ENCODE assay signal across 11 cellular contexts in genomic region chr15:57079907-57080750, GRCh38.
A peak's percentile ranks its signal among the peaks of the same experiment; 100 is the strongest.
DNase-seq lines count a peak whose midpoint lies in the region; ATAC-seq, FAIRE-seq and TF ChIP-seq lines count a peak whose summit lies in the region.
"Had no signal": no experiment of that assay in that cellular context is flagged by ENCODE, and none has a peak within 500 bp of the region (broad histone marks: within the 10 kb centered on the region; RNA-seq: fewer than 3 reads in every experiment).

No MANE protein-coding gene starts in this region.

- H3K9me3 Mint-ChIP-seq in GM23338 (no peaks in the 10 kb centered on the region), progenitor cell of endocrine pancreas (ENCODE audit: low read depth) (no peaks in the 10 kb centered on the region), glutamatergic neuron (ENCODE audit: unreplicated experiment) (peaks cover 3% of the 10 kb centered on the region)

- H3K9me2 ChIP-seq in GM23338 (ENCODE audit: insufficient read depth) = no peaks in the 10 kb centered on the region

- no peaks in the 10 kb centered on the region for H3K27me3 Mint-ChIP-seq in GM23338 (ENCODE audit: insufficient read depth, low read depth, poor library complexity)
- H3K27me3 Mint-ChIP-seq in progenitor cell of endocrine pancreas = no peaks in the 10 kb centered on the region
- no peaks in the 10 kb centered on the region for H3K27me3 Mint-ChIP-seq in glutamatergic neuron (ENCODE audit: unreplicated experiment)

- no peaks in the 10 kb centered on the region for H3K36me3 ChIP-seq in GM23338 (ENCODE audit: insufficient read depth)
- no peaks in the 10 kb centered on the region for H3K36me3 ChIP-seq in NT2/D1 (ENCODE audit: insufficient read depth, insufficient read length, low read length)
- no peaks in the 10 kb centered on the region for H3K36me3 ChIP-seq in sigmoid colon

- H3K36me3 Mint-ChIP-seq in GM23338 (ENCODE audit: low read depth) (no peaks in the 10 kb centered on the region), progenitor cell of endocrine pancreas (ENCODE audit: insufficient read depth) (no peaks in the 10 kb centered on the region), glutamatergic neuron (ENCODE audit: unreplicated experiment) (no peaks in the 10 kb centered on the region)

- intact Hi-C loops in sigmoid colon (cut with DNase I) = no loop called here

- H3K4me3 Mint-ChIP-seq in GM23338 (no peak overlapping the region), progenitor cell of endocrine pancreas (ENCODE audit: low read depth) (no peak overlapping the region), glutamatergic neuron (ENCODE audit: unreplicated experiment) (no peak overlapping the region)

- WGBS in sigmoid colon, 2 donors = 54 to 74% methylated on average over 5 of the region's 5 CpGs

- H3K9ac ChIP-seq in NT2/D1 (ENCODE audit: insufficient read length, low read depth) = no peak overlapping the region

- no peaks in the 10 kb centered on the region for H3F3A ChIP-seq in GM23338 (replicated peaks; ENCODE audit: low read depth)

- H3K4me3 ChIP-seq in GM23338 (no peak overlapping the region), NT2/D1 (ENCODE audit: insufficient read length, low read depth) (no peak overlapping the region), fibroblast of pulmonary artery (replicated peaks; ENCODE audit: low read depth, low read length) (no peak overlapping the region), sigmoid colon (no peak overlapping the region)

- H3K9me3 ChIP-seq in NT2/D1 (ENCODE audit: insufficient read depth, low read length) (no peaks in the 10 kb centered on the region), sigmoid colon (no peaks in the 10 kb centered on the region)

- H3K4me2 ChIP-seq in GM23338 = no peak overlapping the region

- TF ChIP-seq CTCF in D721Med (IDR thresholded peaks at IDR 0.05; ENCODE audit: insufficient read depth, missing control alignments) = peak; percentile 3
- peak; percentile 28 to 31; a peak in 2 of 4 replicates for TF ChIP-seq CTCF in GM23338 (conservative IDR thresholded peaks at IDR 0.05; ENCODE audit: low read depth in 2 of 2)
- TF ChIP-seq CTCF in fibroblast of pulmonary artery (IDR thresholded peaks at IDR 0.05; ENCODE audit: low read length, missing control alignments) = peak; percentile 13
- no peak for TF ChIP-seq CTCF in sigmoid colon (IDR thresholded peaks at IDR 0.05)
- no peak for TF ChIP-seq CTCF in progenitor cell of endocrine pancreas (IDR thresholded peaks at IDR 0.05; ENCODE audit: unreplicated experiment)
- no peak for TF ChIP-seq CTCF in glutamatergic neuron (IDR thresholded peaks at IDR 0.05; ENCODE audit: partially characterized antibody, unreplicated experiment)

- H3K27ac ChIP-seq in GM23338 (ENCODE audit: low read depth) = no peak overlapping the region
- H3K27ac ChIP-seq in sigmoid colon = no peak overlapping the region

- no peak for FAIRE-seq in D721Med (lab: Jason Lieb, UNC)

- H3K79me2 ChIP-seq in GM23338 (replicated peaks; ENCODE audit: insufficient read depth) = peaks cover 63% of the 10 kb centered on the region

- H3K4me1 Mint-ChIP-seq in GM23338 (peaks cover 8% of the 10 kb centered on the region), progenitor cell of endocrine pancreas (ENCODE audit: low read depth) (peaks cover 18% of the 10 kb centered on the region), glutamatergic neuron (ENCODE audit: low read depth, unreplicated experiment) (peaks cover 19% of the 10 kb centered on the region)

- no peak for TF ChIP-seq POLR2A in sigmoid colon (IDR thresholded peaks at IDR 0.05)

- no peak overlapping the region for H2AFZ ChIP-seq in GM23338

- H3K27me3 ChIP-seq in GM23338 (ENCODE audit: insufficient read depth) (no peaks in the 10 kb centered on the region), NT2/D1 (ENCODE audit: insufficient read depth, insufficient read length) (no peaks in the 10 kb centered on the region), sigmoid colon (no peaks in the 10 kb centered on the region)

- no peak for TF ChIP-seq EP300 in sigmoid colon (IDR thresholded peaks at IDR 0.05)

- DNase-seq in D721Med (ENCODE audit: insufficient read length, low spot score) = no peak
- peak; percentile 34 for DNase-seq in GM23338 (ENCODE audit: low spot score)
- peak; percentile 9 for DNase-seq in NT2/D1 (ENCODE audit: low read depth, low spot score)
- no peak for DNase-seq in fibroblast of pulmonary artery (ENCODE audit: low read depth)
- no peak for DNase-seq in sigmoid colon
- no peak for DNase-seq in progenitor cell of endocrine pancreas (ENCODE audit: low spot score, unreplicated experiment)
- no peak for DNase-seq in glutamatergic neuron
- DNase-seq in cortex of kidney (lab: John Stamatoyannopoulos, UW) = no peak
- DNase-seq: aorta, NCI-H1092 treated with DMSO at 0.1 percent for 48 hours, SHP77 treated with DMSO at 0.1 percent for 48 hours had no signal

- H4K20me1 ChIP-seq in GM23338 (replicated peaks; ENCODE audit: insufficient read depth) = peaks cover 18% of the 10 kb centered on the region; the same call in 1 of the 2 replicates

- no peak overlapping the region for H3K27ac Mint-ChIP-seq in GM23338
- H3K27ac Mint-ChIP-seq in progenitor cell of endocrine pancreas = no peak overlapping the region
- no peak overlapping the region for H3K27ac Mint-ChIP-seq in glutamatergic neuron (ENCODE audit: unreplicated experiment)

- H3K4me1 ChIP-seq in GM23338 (ENCODE audit: insufficient read depth) = peaks cover 12% of the 10 kb centered on the region
- no peaks in the 10 kb centered on the region for H3K4me1 ChIP-seq in NT2/D1 (ENCODE audit: insufficient read depth, insufficient read length)
- peaks cover 0 to 29% (median 23%) of the 10 kb centered on the region in 4 donors for H3K4me1 ChIP-seq in sigmoid colon

- ATAC-seq in GM23338 = peak; percentile 65

TF ChIP-seq in GM23338, 12 proteins besides CTCF, POLR2A, EP300 and RAD21:
- TF ChIP-seq REST (IDR thresholded peaks at IDR 0.05; ENCODE audit: unreplicated experiment) (no peak), CREB1 (CRISPR knock-in tag; IDR thresholded peaks at IDR 0.05; ENCODE audit: low read depth) (no peak), ETS1 (IDR thresholded peaks at IDR 0.05) (no peak)

Comparison
In these comparisons a context has a peak if more than half of its experiments do, and no peak if none do; other contexts are left out.
1. DNase-seq: peak in GM23338 (single experiment) and NT2/D1 (single experiment); none in D721Med (single experiment), fibroblast of pulmonary artery (single experiment), sigmoid colon (single experiment), progenitor cell of endocrine pancreas (single experiment), glutamatergic neuron (single experiment) and cortex of kidney (single experiment).
2. CTCF ChIP-seq: peak in D721Med (single experiment), GM23338 (2 of 2) and fibroblast of pulmonary artery (single experiment); none in sigmoid colon (0 of 4), progenitor cell of endocrine pancreas (single experiment) and glutamatergic neuron (single experiment).